Comparison of ENCODE assay signal across 26 cellular contexts in genomic region chr1:224920930-224921329, GRCh38.
"Had no signal": no experiment of that assay in that cellular context is flagged by ENCODE, and none has a peak within 500 bp of the region (broad histone marks: within the 10 kb centered on the region; RNA-seq: fewer than 3 reads in every experiment).

No MANE protein-coding gene starts in this region.

- FAIRE-seq: small intestine, urothelium cell line had no signal

- H3K9me3 Mint-ChIP-seq: natural killer cell; nephron; neural progenitor cell; stimulated activated effector memory CD8-positive, alpha-beta T cell treated with anti-CD3 and anti-CD28 coated beads, Interleukin-12 subunit alpha, Interleukin-12 subunit beta, amount 100 ng/mL, for 72 hours; stimulated activated naive B cell treated with anti-CD40 and anti-IgM and Interleukin-4, amounts not matched to agents 10 μg/mL and 1 μg/mL and 100 μg/mL, for 72 hours; stimulated activated naive CD8-positive, alpha-beta T cell treated with anti-CD3 and anti-CD28 coated beads, Interleukin-15, Interleukin-2, amounts not matched to agents 100 ng/mL and 50 ng/mL, for 24 hours had no signal

- H3K4me1 ChIP-seq: psoas muscle, right lobe of liver, sigmoid colon, thyroid gland, tibial nerve, upper lobe of left lung, vagina had no signal

- H3K4me3 ChIP-seq: neural progenitor cell, ovary, psoas muscle, right lobe of liver, sigmoid colon, stomach, thoracic aorta, thyroid gland, tibial nerve, upper lobe of left lung, vagina had no signal

- H3K4me1 Mint-ChIP-seq: natural killer cell; nephron; stimulated activated naive B cell treated with anti-CD40 and anti-IgM and Interleukin-4, amounts not matched to agents 10 μg/mL and 1 μg/mL and 100 μg/mL, for 72 hours had no signal

- H3K4me2 ChIP-seq: neural progenitor cell had no signal

- DNase-seq: naive thymus-derived CD4-positive, alpha-beta T cell; natural killer cell; occipital lobe; ovary; psoas muscle; right cardiac atrium; right lobe of liver; sigmoid colon; small intestine; stimulated activated CD4-positive, alpha-beta T cell treated with anti-CD3 and anti-CD28 coated beads, Interleukin-15, amount 100 ng/mL, for 24 hours; stimulated activated CD4-positive, alpha-beta T cell treated with anti-CD3 and anti-CD28 coated beads, Interleukin-2, amount 100 ng/mL, for 24 hours; stimulated activated CD4-positive, alpha-beta T cell treated with anti-CD3 and anti-CD28 coated beads, Interleukin-2, amount 100 ng/mL, for 48 hours; stimulated activated CD4-positive, alpha-beta T cell treated with anti-CD3 and anti-CD28 coated beads, Interleukin-4, amount 100 ng/mL, for 24 hours; stimulated activated naive B cell treated with anti-CD40 and anti-IgM and Interleukin-4, amounts not matched to agents 10 μg/mL and 1 μg/mL and 100 μg/mL, for 72 hours; stimulated activated naive CD4-positive, alpha-beta T cell treated with Interleukin-2 at 50 U/mL for 16 hours; stomach; thyroid gland; upper lobe of left lung had no signal

- H3K9ac ChIP-seq: neural progenitor cell had no signal

- H3K27ac ChIP-seq: neural progenitor cell, ovary, psoas muscle, right lobe of liver, sigmoid colon, thoracic aorta, thyroid gland, tibial nerve, upper lobe of left lung, vagina had no signal

- H3K9me3 ChIP-seq: ovary, psoas muscle, right lobe of liver, stomach, thoracic aorta, thyroid gland, tibial nerve, upper lobe of left lung, vagina had no signal

- H3K4me3 Mint-ChIP-seq: naive thymus-derived CD4-positive, alpha-beta T cell; natural killer cell; nephron; neural progenitor cell; stimulated activated effector memory CD8-positive, alpha-beta T cell treated with anti-CD3 and anti-CD28 coated beads, Interleukin-12 subunit alpha, Interleukin-12 subunit beta, amount 100 ng/mL, for 72 hours; stimulated activated naive B cell treated with anti-CD40 and anti-IgM and Interleukin-4, amounts not matched to agents 10 μg/mL and 1 μg/mL and 100 μg/mL, for 72 hours; stimulated activated naive CD8-positive, alpha-beta T cell treated with anti-CD3 and anti-CD28 coated beads, Interleukin-15, Interleukin-2, amounts not matched to agents 100 ng/mL and 50 ng/mL, for 24 hours had no signal

- H3K27ac Mint-ChIP-seq: naive thymus-derived CD4-positive, alpha-beta T cell; natural killer cell; nephron; neural progenitor cell; stimulated activated effector memory CD8-positive, alpha-beta T cell treated with anti-CD3 and anti-CD28 coated beads, Interleukin-12 subunit alpha, Interleukin-12 subunit beta, amount 100 ng/mL, for 72 hours; stimulated activated naive B cell treated with anti-CD40 and anti-IgM and Interleukin-4, amounts not matched to agents 10 μg/mL and 1 μg/mL and 100 μg/mL, for 72 hours; stimulated activated naive CD8-positive, alpha-beta T cell treated with anti-CD3 and anti-CD28 coated beads, Interleukin-15, Interleukin-2, amounts not matched to agents 100 ng/mL and 50 ng/mL, for 24 hours had no signal

- H2AFZ ChIP-seq: neural progenitor cell had no signal

- H3K27me3 ChIP-seq: neural progenitor cell, ovary, right lobe of liver, sigmoid colon, stomach, thyroid gland, tibial nerve, upper lobe of left lung, vagina had no signal

- H3K36me3 ChIP-seq: neural progenitor cell, ovary, right lobe of liver, sigmoid colon, stomach, thoracic aorta, thyroid gland, tibial nerve, upper lobe of left lung, vagina had no signal

- H3K36me3 Mint-ChIP-seq: naive thymus-derived CD4-positive, alpha-beta T cell; natural killer cell; neural progenitor cell; stimulated activated effector memory CD8-positive, alpha-beta T cell treated with anti-CD3 and anti-CD28 coated beads, Interleukin-12 subunit alpha, Interleukin-12 subunit beta, amount 100 ng/mL, for 72 hours; stimulated activated naive B cell treated with anti-CD40 and anti-IgM and Interleukin-4, amounts not matched to agents 10 μg/mL and 1 μg/mL and 100 μg/mL, for 72 hours had no signal
